Comparison of ENCODE assay signal across 1 cellular context in genomic region chr2:1749750-1750149, GRCh38.
TF ChIP-seq lines count a peak whose summit lies in the region.

No MANE protein-coding gene starts in this region.

TF ChIP-seq in HepG2, 621 proteins besides CTCF, POLR2A, EP300 and RAD21 (continued from another document):
- TF ChIP-seq, protein P1, sequence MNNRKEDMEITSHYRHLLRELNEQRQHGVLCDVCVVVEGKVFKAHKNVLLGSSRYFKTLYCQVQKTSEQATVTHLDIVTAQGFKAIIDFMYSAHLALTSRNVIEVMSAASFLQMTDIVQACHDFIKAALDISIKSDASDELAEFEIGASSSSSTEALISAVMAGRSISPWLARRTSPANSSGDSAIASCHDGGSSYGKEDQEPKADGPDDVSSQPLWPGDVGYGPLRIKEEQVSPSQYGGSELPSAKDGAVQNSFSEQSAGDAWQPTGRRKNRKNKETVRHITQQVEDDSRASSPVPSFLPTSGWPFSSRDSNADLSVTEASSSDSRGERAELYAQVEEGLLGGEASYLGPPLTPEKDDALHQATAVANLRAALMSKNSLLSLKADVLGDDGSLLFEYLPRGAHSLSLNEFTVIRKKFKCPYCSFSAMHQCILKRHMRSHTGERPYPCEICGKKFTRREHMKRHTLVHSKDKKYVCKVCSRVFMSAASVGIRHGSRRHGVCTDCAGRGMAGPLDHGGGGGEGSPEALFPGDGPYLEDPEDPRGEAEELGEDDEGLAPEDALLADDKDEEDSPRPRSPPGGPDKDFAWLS (CRISPR knock-in tag; IDR thresholded peaks at IDR 0.05; ENCODE audit: borderline replicate concordance), result no peak
- TF ChIP-seq THRA (CRISPR knock-in tag; IDR thresholded peaks at IDR 0.05; ENCODE audit: borderline replicate concordance) (no peak), MIXL1 (CRISPR knock-in tag; IDR thresholded peaks at IDR 0.05) (no peak), NFE2L1 (CRISPR knock-in tag; IDR thresholded peaks at IDR 0.05; ENCODE audit: borderline replicate concordance) (no peak), NFATC3 (CRISPR knock-in tag; IDR thresholded peaks at IDR 0.05) (no peak), BCL6 (CRISPR knock-in tag; IDR thresholded peaks at IDR 0.05) (no peak), SMARCC2 (IDR thresholded peaks at IDR 0.05) (no peak), GTF3A (CRISPR knock-in tag; conservative IDR thresholded peaks at IDR 0.05) (no peak), ZNF607 (CRISPR knock-in tag; IDR thresholded peaks at IDR 0.05; ENCODE audit: borderline replicate concordance) (no peak), ZNF292 (CRISPR knock-in tag; IDR thresholded peaks at IDR 0.05; ENCODE audit: borderline replicate concordance, low read depth) (no peak), ARID3A (IDR thresholded peaks at IDR 0.05; ENCODE audit: low read depth, low read length) (no peak), DNMT1 (CRISPR knock-in tag; IDR thresholded peaks at IDR 0.05) (no peak)
- TF ChIP-seq, protein P2, sequence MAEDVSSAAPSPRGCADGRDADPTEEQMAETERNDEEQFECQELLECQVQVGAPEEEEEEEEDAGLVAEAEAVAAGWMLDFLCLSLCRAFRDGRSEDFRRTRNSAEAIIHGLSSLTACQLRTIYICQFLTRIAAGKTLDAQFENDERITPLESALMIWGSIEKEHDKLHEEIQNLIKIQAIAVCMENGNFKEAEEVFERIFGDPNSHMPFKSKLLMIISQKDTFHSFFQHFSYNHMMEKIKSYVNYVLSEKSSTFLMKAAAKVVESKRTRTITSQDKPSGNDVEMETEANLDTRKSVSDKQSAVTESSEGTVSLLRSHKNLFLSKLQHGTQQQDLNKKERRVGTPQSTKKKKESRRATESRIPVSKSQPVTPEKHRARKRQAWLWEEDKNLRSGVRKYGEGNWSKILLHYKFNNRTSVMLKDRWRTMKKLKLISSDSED (CRISPR knock-in tag; IDR thresholded peaks at IDR 0.05), result no peak
- TF ChIP-seq, protein P3, sequence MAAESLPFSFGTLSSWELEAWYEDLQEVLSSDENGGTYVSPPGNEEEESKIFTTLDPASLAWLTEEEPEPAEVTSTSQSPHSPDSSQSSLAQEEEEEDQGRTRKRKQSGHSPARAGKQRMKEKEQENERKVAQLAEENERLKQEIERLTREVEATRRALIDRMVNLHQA (CRISPR knock-in tag; IDR thresholded peaks at IDR 0.05), result no peak
